In the genomic region with DNA sequence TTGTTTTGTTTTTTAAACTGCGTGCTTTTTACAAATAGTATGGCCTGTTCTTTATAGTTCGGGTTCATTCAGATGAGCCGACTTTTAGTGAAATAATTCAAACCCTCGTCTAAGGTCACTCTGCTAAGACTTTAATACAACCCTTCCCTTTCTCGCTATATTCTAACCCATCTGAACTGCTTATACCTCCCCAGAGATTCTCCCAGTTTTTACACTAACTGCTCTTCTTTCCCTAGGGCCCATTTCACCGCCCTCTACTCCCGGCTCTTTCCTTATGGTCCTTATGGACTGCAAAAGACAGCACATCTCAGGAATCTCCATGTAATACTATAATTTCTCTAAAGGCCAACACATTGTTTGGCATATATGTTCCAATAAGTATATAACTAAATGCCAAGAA, we compare ENCODE assay signal across 10 cellular contexts. TPM values are rescaled to one million over a fixed set of nuclear protein-coding genes. Genes with fewer than 3 reads are reported as not detected.
DNase-seq lines count a peak whose midpoint lies in the region; ATAC-seq, FAIRE-seq and TF ChIP-seq lines count a peak whose summit lies in the region.
"Had no signal": no experiment of that assay in that cellular context is flagged by ENCODE, and none has a peak within 500 bp of the region (broad histone marks: within the 10 kb centered on the region; RNA-seq: fewer than 3 reads in every experiment).

No MANE protein-coding gene starts in this region.

- H3K4me3 ChIP-seq in ACC112 (ENCODE audit: low read depth, low read length), result peak overlapping the region; percentile 95
- H3K4me3 ChIP-seq in HFF-Myc (replicated peaks; ENCODE audit: low read depth, low read length), result peak overlapping the region; percentile 90
- H3K4me3 ChIP-seq in astrocyte (ENCODE audit: insufficient read depth, low read depth, low read length), result peak overlapping the region; percentile 81

- H3K4me1 ChIP-seq in ACC112 (ENCODE audit: control insufficient read depth, insufficient read depth, low read length, unreplicated experiment) (peaks cover 29% of the 10 kb centered on the region), astrocyte (ENCODE audit: insufficient read depth, low read length) (peaks cover 17% of the 10 kb centered on the region)

- TF ChIP-seq CTCF in HFF-Myc (IDR thresholded peaks at IDR 0.05; ENCODE audit: low read depth, low read length, missing control alignments) (no peak), astrocyte (IDR thresholded peaks at IDR 0.05; ENCODE audit: insufficient read depth, low read depth, low read length) (no peak), mesothelial cell of epicardium (IDR thresholded peaks at IDR 0.05; ENCODE audit: unreplicated experiment) (no peak)

- peaks cover 49% of the 10 kb centered on the region for H4K20me1 ChIP-seq in astrocyte (ENCODE audit: insufficient read depth, low read length)

- H2AFZ ChIP-seq in ACC112 (ENCODE audit: low read length, unreplicated experiment) (no peak overlapping the region), astrocyte (ENCODE audit: low read depth, low read length) (no peak overlapping the region)

- H3K79me2 ChIP-seq in ACC112 (ENCODE audit: control insufficient read depth, insufficient read depth, low read length, unreplicated experiment), result peaks cover 69% of the 10 kb centered on the region
- peaks cover 70% of the 10 kb centered on the region for H3K79me2 ChIP-seq in astrocyte (ENCODE audit: insufficient read depth, low read length)

- H3K9ac ChIP-seq in astrocyte (ENCODE audit: low read length), result peak overlapping the region; percentile 100

- H3K27me3 ChIP-seq in ACC112 (ENCODE audit: insufficient read depth, low read length) (no peaks in the 10 kb centered on the region), astrocyte (ENCODE audit: insufficient read depth, low read length) (no peaks in the 10 kb centered on the region)
- H3K27me3 ChIP-seq: adrenal gland had no signal

- no peaks in the 10 kb centered on the region for H3K9me3 ChIP-seq in astrocyte (ENCODE audit: insufficient read depth, low read depth, low read length)
- H3K9me3 ChIP-seq: adrenal gland had no signal

- H3K27me3 Mint-ChIP-seq in astrocyte (ENCODE audit: low read depth, unreplicated experiment) (no peaks in the 10 kb centered on the region), mesothelial cell of epicardium (ENCODE audit: low read depth) (no peaks in the 10 kb centered on the region)

- H3K4me3 Mint-ChIP-seq in astrocyte (ENCODE audit: unreplicated experiment) (peak overlapping the region; percentile 94), mesothelial cell of epicardium (peak overlapping the region; percentile 92)

- FAIRE-seq in astrocyte (lab: Jason Lieb, UNC), result no peak

- H3K4me2 ChIP-seq in astrocyte (ENCODE audit: low read length), result peak overlapping the region; percentile 89

- no peaks in the 10 kb centered on the region for H3K9me3 Mint-ChIP-seq in astrocyte (ENCODE audit: unreplicated experiment)
- H3K9me3 Mint-ChIP-seq in mesothelial cell of epicardium, result peaks cover 4% of the 10 kb centered on the region

- no peak for ATAC-seq in HG03097 (IDR thresholded peaks at IDR 0.05; ENCODE audit: low FRiP score, unreplicated experiment)

- H3K36me3 ChIP-seq in ACC112 (ENCODE audit: insufficient read depth, low read length) (peaks cover 20% of the 10 kb centered on the region), astrocyte (ENCODE audit: insufficient read depth, low read length) (peaks cover 17% of the 10 kb centered on the region)
- H3K36me3 ChIP-seq: adrenal gland had no signal

- H3K36me3 Mint-ChIP-seq in astrocyte (ENCODE audit: low read depth, unreplicated experiment), result peaks cover 6% of the 10 kb centered on the region
- peaks cover 17% of the 10 kb centered on the region for H3K36me3 Mint-ChIP-seq in mesothelial cell of epicardium

- peaks cover 16% of the 10 kb centered on the region for H3K4me1 Mint-ChIP-seq in astrocyte (ENCODE audit: low read depth, unreplicated experiment)
- peaks cover 32% of the 10 kb centered on the region for H3K4me1 Mint-ChIP-seq in mesothelial cell of epicardium

- DNase-seq in HFF-Myc (ENCODE audit: extremely low read depth, low read depth) (no peak), astrocyte (ENCODE audit: low read depth) (no peak), mesothelial cell of epicardium (ENCODE audit: low spot score in 2 of 2, unreplicated experiment in 2 of 2) (no peak), NCI-H2107 treated with DMSO at 0.1 percent for 48 hours (lab: John Stamatoyannopoulos, UW; ENCODE audit: unreplicated experiment) (no peak), HPDE6-E6E7 (ENCODE audit: extremely low spot score) (no peak), SHP77 treated with DMSO at 0.1 percent for 48 hours (lab: John Stamatoyannopoulos, UW) (no peak)
- DNase-seq: adrenal gland, NCI-H1436 treated with DMSO at 0.1 percent for 48 hours had no signal

- H3K27ac ChIP-seq in ACC112 (ENCODE audit: low read depth, low read length) (peak overlapping the region; percentile 99; the same call in 1 of the 2 replicates), astrocyte (ENCODE audit: low read depth, low read length) (peak overlapping the region; percentile 100)

- H3K27ac Mint-ChIP-seq in astrocyte (ENCODE audit: unreplicated experiment) (peak overlapping the region; percentile 98), mesothelial cell of epicardium (peak overlapping the region; percentile 98)

RNA-seq across cellular contexts. Expression of a gene that starts 2.1 kb away (rescaled TPM):
- total RNA-seq in astrocyte, result 106 and 111 TPM in 2 replicates
- total RNA-seq in mesothelial cell of epicardium, result 116 to 120 TPM (median 119 TPM) in 3 replicates

RNA-seq across cellular contexts. Expression of a gene that starts 26.5 kb away (rescaled TPM):
- total RNA-seq in astrocyte (25.2 and 30.5 TPM in 2 replicates), mesothelial cell of epicardium (20.6 to 22.1 TPM (median 21.6 TPM) in 3 replicates)

RNA-seq across cellular contexts. Expression of a gene that starts 26.6 kb away (rescaled TPM):
- total RNA-seq in astrocyte (7.2 and 9.3 TPM in 2 replicates), mesothelial cell of epicardium (15.5 to 16.9 TPM (median 16.1 TPM) in 3 replicates)
